In genomic region chr3:20080956-20081554, GRCh38 we compare ENCODE assay signal across 9 cellular contexts. TPM values are rescaled to one million over a fixed set of nuclear protein-coding genes. Genes with fewer than 3 reads are reported as not detected.
DNase-seq lines count a peak whose midpoint lies in the region; ATAC-seq, FAIRE-seq and TF ChIP-seq lines count a peak whose summit lies in the region.
"Had no signal": no experiment of that assay in that cellular context is flagged by ENCODE, and none has a peak within 500 bp of the region (broad histone marks: within the 10 kb centered on the region; RNA-seq: fewer than 3 reads in every experiment).

No MANE protein-coding gene starts in this region.

- DNase-seq in DMS 273 (lab: John Stamatoyannopoulos, UW; ENCODE audit: unreplicated experiment) (peak; percentile 72), DMS 273 treated with DMSO at 0.1 percent for 48 hours (lab: John Stamatoyannopoulos, UW) (no peak), NCI-H510A treated with DMSO at 0.1 percent for 48 hours (lab: John Stamatoyannopoulos, UW) (peak; percentile 41), astrocyte (ENCODE audit: low read depth) (peak; percentile 19), left lung (peak; percentile 40 to 61), thoracic aorta (ENCODE audit: low spot score) (peak; percentile 33), GDM1 (lab: John Stamatoyannopoulos, UW) (no peak)

- H3K27me3 Mint-ChIP-seq in astrocyte (ENCODE audit: low read depth, unreplicated experiment) = no peaks in the 10 kb centered on the region

- ATAC-seq in HG02884 (IDR thresholded peaks at IDR 0.05; ENCODE audit: unreplicated experiment) = peak; percentile 93
- peak; percentile 54 for ATAC-seq in left lung
- ATAC-seq in thoracic aorta (ENCODE audit: insufficient number of reproducible peaks, low FRiP score, low read depth) = peak; percentile 50

- H3K9me3 Mint-ChIP-seq in astrocyte (ENCODE audit: unreplicated experiment) = peaks cover 2% of the 10 kb centered on the region

- no peak overlapping the region for H3K27ac ChIP-seq in astrocyte (ENCODE audit: low read depth, low read length)
- H3K27ac ChIP-seq in left lung = no peak overlapping the region
- peak overlapping the region; percentile 34 for H3K27ac ChIP-seq in thoracic aorta
- H3K27ac ChIP-seq: 22Rv1 had no signal

- H3K4me3 Mint-ChIP-seq in astrocyte (ENCODE audit: unreplicated experiment) = no peak overlapping the region

- H3K79me2 ChIP-seq in astrocyte (ENCODE audit: insufficient read depth, low read length) = no peaks in the 10 kb centered on the region

- no peaks in the 10 kb centered on the region for H3K36me3 ChIP-seq in astrocyte (ENCODE audit: insufficient read depth, low read length)
- no peaks in the 10 kb centered on the region for H3K36me3 ChIP-seq in left lung
- H3K36me3 ChIP-seq in thoracic aorta = no peaks in the 10 kb centered on the region

- H3K4me3 ChIP-seq in astrocyte (ENCODE audit: insufficient read depth, low read depth, low read length) (no peak overlapping the region), left lung (no peak overlapping the region), thoracic aorta (peak overlapping the region; percentile 12)

- H3K36me3 Mint-ChIP-seq in astrocyte (ENCODE audit: low read depth, unreplicated experiment) = no peaks in the 10 kb centered on the region

- no peaks in the 10 kb centered on the region for H3K9me3 ChIP-seq in astrocyte (ENCODE audit: insufficient read depth, low read depth, low read length)
- H3K9me3 ChIP-seq in left lung = no peaks in the 10 kb centered on the region
- no peaks in the 10 kb centered on the region for H3K9me3 ChIP-seq in thoracic aorta

- peaks cover 3% of the 10 kb centered on the region for H3K4me1 Mint-ChIP-seq in astrocyte (ENCODE audit: low read depth, unreplicated experiment)

- peak overlapping the region; percentile 5 for H2AFZ ChIP-seq in astrocyte (ENCODE audit: low read depth, low read length)

- no peak overlapping the region for H3K27ac Mint-ChIP-seq in astrocyte (ENCODE audit: unreplicated experiment)

- no peak for TF ChIP-seq CTCF in astrocyte (IDR thresholded peaks at IDR 0.05; ENCODE audit: insufficient read depth, low read depth, low read length)
- no peak for TF ChIP-seq CTCF in left lung (IDR thresholded peaks at IDR 0.05)
- TF ChIP-seq CTCF in thoracic aorta (IDR thresholded peaks at IDR 0.05) = no peak

- FAIRE-seq in astrocyte (lab: Jason Lieb, UNC) = no peak

- no peak overlapping the region for H3K9ac ChIP-seq in astrocyte (ENCODE audit: low read length)

- no peaks in the 10 kb centered on the region for H3K27me3 ChIP-seq in astrocyte (ENCODE audit: insufficient read depth, low read length)
- no peaks in the 10 kb centered on the region for H3K27me3 ChIP-seq in left lung
- no peaks in the 10 kb centered on the region for H3K27me3 ChIP-seq in thoracic aorta (replicated peaks; ENCODE audit: insufficient read depth)

- H3K4me1 ChIP-seq in astrocyte (ENCODE audit: insufficient read depth, low read length) (no peaks in the 10 kb centered on the region), left lung (peaks cover 0 to 8% of the 10 kb centered on the region in 2 donors), thoracic aorta (ENCODE audit: control insufficient read depth in 1 of 2, low read depth in 2 of 2) (peaks cover 18 to 22% of the 10 kb centered on the region in 2 donors)

- no peak overlapping the region for H3K4me2 ChIP-seq in astrocyte (ENCODE audit: low read length)

- H4K20me1 ChIP-seq in astrocyte (ENCODE audit: insufficient read depth, low read length) = no peaks in the 10 kb centered on the region

- intact Hi-C loops in left lung (cut with DNase I) = no loop called here

RNA-seq across cellular contexts. Expression of gene KAT2B, which starts 40.8 kb away (rescaled TPM):
- 4.9 and 6.2 TPM in 2 replicates for total RNA-seq in astrocyte
- 10 to 100 TPM; 26.1 to 33.6 TPM for total RNA-seq in left lung
- 10 to 100 TPM; 48.0 to 72.8 TPM for total RNA-seq in thoracic aorta

Comparison
In these comparisons a context has a peak if more than half of its experiments do, and no peak if none do; other contexts are left out.
1. DNase-seq: peak in DMS 273 (single experiment), NCI-H510A treated with DMSO at 0.1 percent for 48 hours (single experiment), astrocyte (single experiment), left lung (2 of 2) and thoracic aorta (single experiment); none in DMS 273 treated with DMSO at 0.1 percent for 48 hours (single experiment) and GDM1 (single experiment).
2. H3K27ac ChIP-seq: peak in thoracic aorta (2 of 2); none in astrocyte (single experiment) and left lung (0 of 2).
3. Peak in every context shown above with its lines, with median percentiles within 50 percentile points of each other: ATAC-seq.